Comparison of ENCODE assay signal across 23 cellular contexts in the genomic region with DNA sequence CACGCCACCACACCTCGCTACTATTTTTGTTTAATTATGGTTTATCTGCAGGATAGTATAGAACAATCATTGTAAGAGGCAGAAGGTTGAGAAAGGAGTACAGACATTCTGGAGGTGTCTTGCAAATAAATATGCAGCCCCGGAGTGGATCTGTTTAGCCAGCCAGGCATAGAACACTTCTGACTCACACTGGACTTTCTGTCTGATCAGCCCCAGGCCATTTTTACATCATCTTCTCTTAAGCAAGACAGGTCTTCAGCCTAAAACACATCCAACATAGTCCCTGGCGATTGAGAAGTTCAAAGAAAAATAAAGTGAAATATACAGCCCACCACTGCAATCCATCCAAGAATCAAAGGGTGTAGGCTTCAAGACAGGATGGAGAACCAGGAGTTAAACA.
A peak's percentile ranks its signal among the peaks of the same experiment; 100 is the strongest.
DNase-seq lines count a peak whose midpoint lies in the region; ATAC-seq, FAIRE-seq and TF ChIP-seq lines count a peak whose summit lies in the region.
"Had no signal": no experiment of that assay in that cellular context is flagged by ENCODE, and none has a peak within 500 bp of the region (broad histone marks: within the 10 kb centered on the region; RNA-seq: fewer than 3 reads in every experiment).

No MANE protein-coding gene starts in this region.

- no peak overlapping the region for H3K27ac ChIP-seq in foreskin keratinocyte
- H3K27ac ChIP-seq: heart right ventricle, prostate gland, thyroid gland had no signal

- no peaks in the 10 kb centered on the region for H3K27me3 Mint-ChIP-seq in HFFc6 (ENCODE audit: insufficient read depth)

- H3K4me3 Mint-ChIP-seq in HFFc6 = peak overlapping the region; percentile 14; the same call in 1 of the 2 replicates

- FAIRE-seq in bronchial epithelial cell (lab: Jason Lieb, UNC) = no peak
- FAIRE-seq: small intestine, TTC549 had no signal

- H3K4me3 ChIP-seq in AG10803 (ENCODE audit: low read length) (no peak overlapping the region), bronchial epithelial cell (ENCODE audit: low read depth, low read length) (no peak overlapping the region)
- H3K4me3 ChIP-seq: heart right ventricle, prostate gland, thyroid gland had no signal

- H3K9me3 Mint-ChIP-seq in HFFc6 = no peaks in the 10 kb centered on the region

- peaks cover 53% of the 10 kb centered on the region for H3K4me1 Mint-ChIP-seq in HFFc6 (ENCODE audit: low read depth)

- ATAC-seq in foreskin keratinocyte (peak; percentile 79), GM18520 (IDR thresholded peaks at IDR 0.05; ENCODE audit: unreplicated experiment) (no peak)
- ATAC-seq: heart right ventricle; Right ventricle myocardium inferior; stimulated activated naive CD8-positive, alpha-beta T cell treated with anti-CD3 and anti-CD28 coated beads, Interleukin-15, Interleukin-2, amounts not matched to agents 100 U/mL and 50 U/mL, for 24 hours had no signal

- H3K36me3 ChIP-seq in bronchial epithelial cell (ENCODE audit: control insufficient read depth, insufficient read depth, low read length) = no peaks in the 10 kb centered on the region
- H3K36me3 ChIP-seq: heart right ventricle, prostate gland, thyroid gland had no signal

- H3K4me1 ChIP-seq in foreskin keratinocyte = no peaks in the 10 kb centered on the region

- TF ChIP-seq CTCF in AG10803 (conservative IDR thresholded peaks at IDR 0.05; ENCODE audit: low read length) = no peak
- no peak for TF ChIP-seq CTCF in HFFc6 (IDR thresholded peaks at IDR 0.05)
- no peak for TF ChIP-seq CTCF in bronchial epithelial cell (IDR thresholded peaks at IDR 0.05; ENCODE audit: insufficient read depth, low read length, severe bottlenecking)
- TF ChIP-seq CTCF in foreskin keratinocyte (conservative IDR thresholded peaks at IDR 0.05) = no peak

- H3K27ac Mint-ChIP-seq in HFFc6 = peak overlapping the region; percentile 60

- H3K27me3 ChIP-seq in bronchial epithelial cell (ENCODE audit: control insufficient read depth, insufficient read depth, low read length) (no peaks in the 10 kb centered on the region), foreskin keratinocyte (no peaks in the 10 kb centered on the region)
- H3K27me3 ChIP-seq: heart right ventricle, thyroid gland had no signal

- H3K36me3 Mint-ChIP-seq in HFFc6 (ENCODE audit: low read depth) = no peaks in the 10 kb centered on the region

- DNase-seq in AG10803 (ENCODE audit: low read depth) = peak; percentile 80
- DNase-seq in HFFc6 = peak; percentile 87
- peak; percentile 12 for DNase-seq in bronchial epithelial cell (ENCODE audit: low read depth)
- peak; percentile 32 to 70 for DNase-seq in foreskin keratinocyte
- DNase-seq in activated T-cell treated with anti-CD3 and anti-CD28 coated beads, Interleukin-2, amount 50 U/mL, for 48 hours = no peak
- no peak for DNase-seq in activated naive CD4-positive, alpha-beta T cell treated with anti-CD3 and anti-CD28 coated beads, Interleukin-2, amount 50 U/mL, for 16 hours
- DNase-seq in NCI-H69 (lab: John Stamatoyannopoulos, UW) = no peak
- DNase-seq: activated CD4-positive, alpha-beta T cell treated with anti-CD3 and anti-CD28 coated beads for 4 hours; AML-193; caudate nucleus; erythroblast; heart right ventricle; NCI-H1694; NCI-H526 treated with DMSO at 0.1 percent for 48 hours; small intestine; stimulated activated CD4-positive, alpha-beta T cell treated with anti-CD3 and anti-CD28 coated beads, Interleukin-4, amount 100 ng/mL, for 1 hour; stimulated activated naive CD8-positive, alpha-beta T cell treated with anti-CD3 and anti-CD28 coated beads, Interleukin-15, Interleukin-2, amounts not matched to agents 100 U/mL and 50 U/mL, for 24 hours; SW 1271; thyroid gland had no signal

Comparison
In these comparisons a context has a peak if more than half of its experiments do, and no peak if none do; other contexts are left out.
1. DNase-seq: peak in AG10803 (single experiment), HFFc6 (single experiment), bronchial epithelial cell (single experiment) and foreskin keratinocyte (2 of 2); none in activated T-cell treated with anti-CD3 and anti-CD28 coated beads, Interleukin-2, amount 50 U/mL, for 48 hours (0 of 2), activated naive CD4-positive, alpha-beta T cell treated with anti-CD3 and anti-CD28 coated beads, Interleukin-2, amount 50 U/mL, for 16 hours (single experiment) and NCI-H69 (single experiment).